Comparison of ENCODE assay signal across 10 cellular contexts in the genomic region with DNA sequence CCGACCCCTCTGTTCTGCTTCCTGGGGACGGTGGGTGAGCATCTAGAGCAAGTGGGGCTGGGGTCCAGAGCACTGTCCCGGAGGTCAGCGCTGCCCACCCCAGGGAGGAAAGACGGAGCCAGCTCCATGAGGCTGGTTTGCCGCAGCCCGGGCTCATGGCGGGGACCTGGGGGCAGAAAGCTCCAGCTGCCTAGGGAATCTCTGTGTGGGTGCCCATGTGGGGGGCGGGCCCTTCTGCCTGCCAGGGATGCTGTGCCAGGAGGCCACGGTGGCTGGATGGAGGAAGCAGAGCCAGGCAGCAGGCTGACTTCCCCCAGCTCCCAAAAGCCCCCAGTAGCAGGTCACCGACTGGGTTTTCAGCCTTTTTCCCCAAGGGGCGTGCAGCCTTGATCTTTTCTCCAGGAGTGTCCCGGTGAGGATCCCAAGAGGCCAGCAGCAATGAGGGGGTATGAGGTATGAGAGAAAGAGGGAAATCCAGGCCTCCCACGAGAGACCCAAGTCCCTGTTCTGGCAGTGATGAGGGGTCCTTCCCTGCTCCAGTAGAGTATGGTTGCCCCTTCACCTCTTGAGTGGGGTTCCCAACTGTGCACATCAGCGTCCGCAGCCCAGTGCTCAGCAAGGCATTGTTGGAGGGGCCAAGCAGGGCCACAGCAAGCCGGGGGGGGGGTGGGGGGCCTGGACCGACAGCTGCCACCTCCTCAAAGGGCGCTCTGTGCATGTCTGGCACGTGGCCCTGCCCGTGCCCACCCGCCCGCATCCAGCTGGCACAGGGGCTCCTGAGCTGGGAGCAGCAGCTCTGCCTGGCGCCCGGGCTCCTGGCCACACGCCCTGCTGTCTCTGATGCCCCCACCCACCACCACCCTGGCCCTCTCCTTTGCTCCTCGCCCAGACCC. TPM values are rescaled to one million over a fixed set of nuclear protein-coding genes. Genes with fewer than 3 reads are reported as not detected.
DNase-seq lines count a peak whose midpoint lies in the region; TF ChIP-seq lines count a peak whose summit lies in the region.
"Had no signal": no experiment of that assay in that cellular context is flagged by ENCODE, and none has a peak within 500 bp of the region (broad histone marks: within the 10 kb centered on the region; RNA-seq: fewer than 3 reads in every experiment).

No MANE protein-coding gene starts in this region.

- H3K27ac Mint-ChIP-seq in chondrocyte (ENCODE audit: unreplicated experiment) (peak overlapping the region; percentile 87), nephron (peak overlapping the region; percentile 95 to 99 (median 97))

- H3K27ac ChIP-seq in Peyer's patch, result peak overlapping the region in 2 of 4 donors; percentile 57 to 81

- TF ChIP-seq CTCF in AG10803 (conservative IDR thresholded peaks at IDR 0.05; ENCODE audit: low read length) (no peak), chondrocyte (IDR thresholded peaks at IDR 0.05) (no peak), nephron (IDR thresholded peaks at IDR 0.05; ENCODE audit: unreplicated experiment in 3 of 3) (no peak), Peyer's patch (IDR thresholded peaks at IDR 0.05) (no peak)

- DNase-seq in AG10803 (ENCODE audit: low read depth), result no peak
- peak; percentile 74 for DNase-seq in NCI-H1092 treated with DMSO at 0.1 percent for 48 hours (lab: John Stamatoyannopoulos, UW)
- no peak for DNase-seq in chondrocyte (ENCODE audit: low spot score)
- DNase-seq in kidney glomerular epithelial cell (lab: John Stamatoyannopoulos, UW), result no peak
- no peak for DNase-seq in activated CD4-positive, CD25-positive, alpha-beta regulatory T cell treated with anti-CD3 and anti-CD28 coated beads, Interleukin-2, amount 50 U/mL, for 72 hours
- no peak for DNase-seq in NCI-H510A (lab: John Stamatoyannopoulos, UW)
- DNase-seq in Peyer's patch, result no peak

- H3K27me3 ChIP-seq in Peyer's patch, result no peaks in the 10 kb centered on the region
- H3K27me3 ChIP-seq: colonic mucosa had no signal

- H3K4me1 ChIP-seq in Peyer's patch, result peaks cover 3 to 52% (median 8%) of the 10 kb centered on the region in 4 donors

- H3K4me1 Mint-ChIP-seq in chondrocyte (ENCODE audit: low read depth), result peaks cover 61% of the 10 kb centered on the region
- H3K4me1 Mint-ChIP-seq in nephron, result peaks cover 36% of the 10 kb centered on the region

- no peaks in the 10 kb centered on the region for H3K36me3 ChIP-seq in Peyer's patch
- H3K36me3 ChIP-seq: colonic mucosa had no signal

- H3K4me3 Mint-ChIP-seq in chondrocyte (ENCODE audit: unreplicated experiment) (peak overlapping the region; percentile 72), nephron (peak overlapping the region; percentile 89 to 97 (median 95))

- TF ChIP-seq POLR2A in Peyer's patch (IDR thresholded peaks at IDR 0.05), result no peak

- H3K9me3 Mint-ChIP-seq in chondrocyte (ENCODE audit: low read depth) (no peaks in the 10 kb centered on the region), nephron (no peaks in the 10 kb centered on the region)

- H3K9me3 ChIP-seq in Peyer's patch, result no peaks in the 10 kb centered on the region
- H3K9me3 ChIP-seq: colonic mucosa had no signal

- H3K27me3 Mint-ChIP-seq in chondrocyte (ENCODE audit: low read depth), result no peaks in the 10 kb centered on the region
- H3K27me3 Mint-ChIP-seq in nephron (ENCODE audit: low read depth), result no peaks in the 10 kb centered on the region

- no peaks in the 10 kb centered on the region for H3K36me3 Mint-ChIP-seq in chondrocyte (ENCODE audit: low read depth)
- H3K36me3 Mint-ChIP-seq in nephron (ENCODE audit: low read depth), result no peaks in the 10 kb centered on the region

- H3K4me3 ChIP-seq in AG10803 (ENCODE audit: low read length), result peak overlapping the region; percentile 91
- H3K4me3 ChIP-seq in Peyer's patch, result peak overlapping the region in 1 of 4 donors; percentile 83

RNA-seq across cellular contexts. Expression of gene BCAR1, which starts 15.6 kb away (rescaled TPM):
- 125 to 140 TPM (median 125 TPM) in 3 replicates for total RNA-seq in chondrocyte
- 100 to 1,000 TPM in 3 of 4 donors, 10 to 100 TPM in 1; 77.6 to 251 (median 206) TPM for total RNA-seq in Peyer's patch

RNA-seq across cellular contexts. Expression of gene CTRB1, which starts 48.2 kb away (rescaled TPM):
- total RNA-seq in chondrocyte (not detected in 3 replicates), Peyer's patch (not detected)
- total RNA-seq: renal cortical epithelial cell had no signal
